In the genomic region with DNA sequence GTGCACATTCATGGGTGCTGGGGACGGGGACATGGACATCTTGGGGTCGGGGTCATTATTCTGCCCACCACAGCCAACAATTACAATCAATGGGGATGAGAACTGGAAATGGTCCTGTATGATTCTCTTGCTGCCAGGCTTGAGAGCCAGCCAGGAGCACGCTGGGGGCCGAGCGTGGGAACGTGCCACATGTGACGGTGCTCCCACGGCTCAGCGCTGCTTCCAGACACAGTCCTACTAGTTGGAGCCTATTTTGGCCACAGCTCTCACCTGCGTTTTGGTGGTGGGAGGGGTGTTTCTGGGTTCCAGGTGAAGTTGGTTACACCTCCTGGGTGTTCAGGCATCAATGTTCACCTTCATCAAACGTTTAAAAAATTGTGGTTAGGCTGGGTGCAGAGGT, we compare ENCODE assay signal across 7 cellular contexts. TPM values are rescaled to one million over a fixed set of nuclear protein-coding genes. Genes with fewer than 3 reads are reported as not detected.
"Had no signal": no experiment of that assay in that cellular context is flagged by ENCODE, and none has a peak within 500 bp of the region (broad histone marks: within the 10 kb centered on the region; RNA-seq: fewer than 3 reads in every experiment).

No MANE protein-coding gene starts in this region.

RNA-seq across cellular contexts. Expression of a gene that starts 19.5 kb away (rescaled TPM):
- total RNA-seq: GM23248, GM23338, H1, H4, H7, H9, HFFc6 had no signal
- polyA plus RNA-seq: GM23248, GM23338, H1 had no signal
